8 cellular contexts compared by ENCODE assay signal in the genomic region with DNA sequence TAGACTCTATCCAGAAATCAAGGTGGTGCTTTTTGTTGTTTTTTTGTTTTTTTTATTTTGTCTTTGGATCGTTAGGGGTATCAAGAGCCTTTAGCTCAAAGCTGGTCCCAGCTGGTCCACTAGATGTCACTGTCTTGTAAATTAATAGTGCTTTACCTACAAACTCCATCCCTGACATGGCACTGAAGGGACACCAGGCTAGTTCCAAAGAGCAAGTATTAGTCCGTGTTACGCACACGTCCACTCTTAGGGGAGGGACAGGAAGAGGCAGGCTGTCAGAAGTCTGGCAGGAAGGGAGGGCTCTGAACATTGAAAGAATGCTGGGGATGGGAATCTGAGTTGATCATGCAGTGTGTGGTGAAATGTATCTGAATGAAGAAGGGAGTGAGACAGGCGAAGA.
DNase-seq lines count a peak whose midpoint lies in the region; ATAC-seq, FAIRE-seq and TF ChIP-seq lines count a peak whose summit lies in the region.

No MANE protein-coding gene starts in this region.

- H3K27me3 ChIP-seq in bronchial epithelial cell (ENCODE audit: control insufficient read depth, insufficient read depth, low read length): no peaks in the 10 kb centered on the region
- H3K27me3 ChIP-seq in gastrocnemius medialis: no peaks in the 10 kb centered on the region

- peak; percentile 91 for ATAC-seq in GM19043 (IDR thresholded peaks at IDR 0.05; ENCODE audit: low read depth, unreplicated experiment)
- ATAC-seq in HG03159 (IDR thresholded peaks at IDR 0.05; ENCODE audit: unreplicated experiment): peak; percentile 95
- ATAC-seq in gastrocnemius medialis: no peak

- TF ChIP-seq CTCF in bronchial epithelial cell (IDR thresholded peaks at IDR 0.05; ENCODE audit: insufficient read depth, low read length, severe bottlenecking) (peak; percentile 71), coronary artery (IDR thresholded peaks at IDR 0.05) (no peak), gastrocnemius medialis (IDR thresholded peaks at IDR 0.05 in 4 of 5, conservative IDR thresholded peaks at IDR 0.05 in 1 of 5) (no peak)

- intact Hi-C loops in gastrocnemius medialis (cut with DNase I; ENCODE audit: low total_unique reads): no loop called here

- in situ Hi-C loops in gastrocnemius medialis (cut with MboI; ENCODE audit: low sequenced_read_pairs in 4 of 4): loop anchor here in 1 of 4 donors (25.0 kb wide), 1 partner anchor 96 kb away; a partner anchor contains a TSS

- DNase-seq in DMS114 treated with DMSO at 0.1 percent for 48 hours (lab: John Stamatoyannopoulos, UW; ENCODE audit: unreplicated experiment): peak; percentile 39
- DNase-seq in NCI-H460 (ENCODE audit: extremely low read depth, low read depth): peak; percentile 40
- peak; percentile 58 for DNase-seq in bronchial epithelial cell (ENCODE audit: low read depth)
- DNase-seq in mucosa of gallbladder (ENCODE audit: low spot score): peak; percentile 27
- DNase-seq in coronary artery (ENCODE audit: low spot score): no peak
- DNase-seq in gastrocnemius medialis: no peak

- H3K36me3 ChIP-seq in bronchial epithelial cell (ENCODE audit: control insufficient read depth, insufficient read depth, low read length) (no peaks in the 10 kb centered on the region), gastrocnemius medialis (no peaks in the 10 kb centered on the region)

- H3K4me1 ChIP-seq in gastrocnemius medialis: no peaks in the 10 kb centered on the region

- H3K4me3 ChIP-seq in bronchial epithelial cell (ENCODE audit: low read depth, low read length): no peak overlapping the region
- H3K4me3 ChIP-seq in coronary artery: no peak overlapping the region
- no peak overlapping the region for H3K4me3 ChIP-seq in gastrocnemius medialis

- H3K9me3 ChIP-seq in gastrocnemius medialis: no peaks in the 10 kb centered on the region

- no peak for TF ChIP-seq POLR2A in gastrocnemius medialis (IDR thresholded peaks at IDR 0.05)

- FAIRE-seq in bronchial epithelial cell (lab: Jason Lieb, UNC): no peak

- no peak overlapping the region for H3K27ac ChIP-seq in coronary artery
- H3K27ac ChIP-seq in gastrocnemius medialis: no peak overlapping the region

Comparison
In these comparisons a context has a peak if more than half of its experiments do, and no peak if none do; other contexts are left out.
1. DNase-seq: peak in DMS114 treated with DMSO at 0.1 percent for 48 hours (single experiment), NCI-H460 (single experiment), bronchial epithelial cell (single experiment) and mucosa of gallbladder (single experiment); none in coronary artery (single experiment) and gastrocnemius medialis (0 of 2).
2. ATAC-seq: peak in GM19043 (single experiment) and HG03159 (single experiment); none in gastrocnemius medialis (0 of 2).